In genomic region chr11:33065445-33066178, GRCh38 we compare ENCODE assay signal across 8 cellular contexts. TPM values are rescaled to one million over a fixed set of nuclear protein-coding genes. Genes with fewer than 3 reads are reported as not detected.
DNase-seq lines count a peak whose midpoint lies in the region; ATAC-seq and TF ChIP-seq lines count a peak whose summit lies in the region.

No MANE protein-coding gene starts in this region.

- H3K4me1 ChIP-seq in right cardiac atrium (ENCODE audit: control insufficient read depth, insufficient read depth, low read length) = peaks cover 1% of the 10 kb centered on the region
- H3K4me1 ChIP-seq in sigmoid colon = peaks cover 0 to 51% (median 47%) of the 10 kb centered on the region in 4 donors

- H3K36me3 ChIP-seq in sigmoid colon = peaks cover 12 to 52% (median 31%) of the 10 kb centered on the region in 4 donors

- DNase-seq in COLO668 (lab: John Stamatoyannopoulos, UW; ENCODE audit: unreplicated experiment) (peak; percentile 62), NB4 (ENCODE audit: low read depth) (peak; percentile 78), amniotic epithelial cell (ENCODE audit: low read depth) (peak; percentile 64), right cardiac atrium (peak; percentile 46 to 85 (median 81)), sigmoid colon (peak; percentile 82)
- peak; percentile 58 for DNase-seq in T-helper 2 cell treated with Interferon-gamma antibody and Interleukin-4, amounts not matched to agents 5 μg/mL and 100 μg/mL, for 36 hours (ENCODE audit: low spot score)

- H3K9me3 Mint-ChIP-seq in T-helper 2 cell treated with Interferon-gamma antibody and Interleukin-4, amounts not matched to agents 5 μg/mL and 100 μg/mL, for 36 hours = no peaks in the 10 kb centered on the region

- H3K36me3 Mint-ChIP-seq in T-helper 2 cell treated with Interferon-gamma antibody and Interleukin-4, amounts not matched to agents 5 μg/mL and 100 μg/mL, for 36 hours (ENCODE audit: low read depth) = peaks cover 22% of the 10 kb centered on the region

- peak; percentile 90 for TF ChIP-seq CTCF in NB4 (IDR thresholded peaks at IDR 0.05; ENCODE audit: low read depth, low read length)
- peak; percentile 49 to 92 (median 84) for TF ChIP-seq CTCF in sigmoid colon (IDR thresholded peaks at IDR 0.05)

- TF ChIP-seq POLR2A in NB4 (IDR thresholded peaks at IDR 0.05; ENCODE audit: extremely low read depth, insufficient read length) (no peak), sigmoid colon (IDR thresholded peaks at IDR 0.05) (no peak)

- no peak overlapping the region for H3K27ac Mint-ChIP-seq in T-helper 2 cell treated with Interferon-gamma antibody and Interleukin-4, amounts not matched to agents 5 μg/mL and 100 μg/mL, for 36 hours

- H3K4me1 Mint-ChIP-seq in T-helper 2 cell treated with Interferon-gamma antibody and Interleukin-4, amounts not matched to agents 5 μg/mL and 100 μg/mL, for 36 hours (ENCODE audit: low read depth) = peaks cover 21% of the 10 kb centered on the region

- no peak overlapping the region for H3K4me3 ChIP-seq in NB4 (ENCODE audit: low read depth, low read length)
- no peak overlapping the region for H3K4me3 ChIP-seq in right cardiac atrium (ENCODE audit: low read length)
- H3K4me3 ChIP-seq in sigmoid colon = no peak overlapping the region

- no peaks in the 10 kb centered on the region for H3K27me3 Mint-ChIP-seq in T-helper 2 cell treated with Interferon-gamma antibody and Interleukin-4, amounts not matched to agents 5 μg/mL and 100 μg/mL, for 36 hours (ENCODE audit: low read depth)

- ATAC-seq in GM21825 (IDR thresholded peaks at IDR 0.05; ENCODE audit: unreplicated experiment) (peak; percentile 46), right cardiac atrium (peak; percentile 76 to 87), GM18520 (IDR thresholded peaks at IDR 0.05; ENCODE audit: unreplicated experiment) (no peak)

- WGBS in right cardiac atrium = 69% methylated on average over 22 of the region's 22 CpGs
- WGBS in sigmoid colon, 2 donors = 52 to 65% methylated on average over 22 of the region's 22 CpGs

- no peaks in the 10 kb centered on the region for H3K9me3 ChIP-seq in right cardiac atrium (ENCODE audit: control insufficient read depth, low read length)
- no peaks in the 10 kb centered on the region for H3K9me3 ChIP-seq in sigmoid colon

- intact Hi-C loops in right cardiac atrium (cut with DNase I) (loop anchor here in 3 of 4 donors (5.0 kb wide), 2 partner anchors 103 to 108 kb away; no protein-coding TSS in a partner anchor), sigmoid colon (cut with DNase I) (loop anchor here (1.0 to 10.0 kb wide), 4 partner anchors 27 to 481 kb away; partner anchors contain the start of genes EIF3M and TCP11L1)

- TF ChIP-seq EP300 in sigmoid colon (IDR thresholded peaks at IDR 0.05) = no peak

- H3K27ac ChIP-seq in right cardiac atrium (ENCODE audit: low read length) = no peak overlapping the region
- peak overlapping the region in 1 of 4 donors; percentile 87 for H3K27ac ChIP-seq in sigmoid colon

- H3K4me3 Mint-ChIP-seq in T-helper 2 cell treated with Interferon-gamma antibody and Interleukin-4, amounts not matched to agents 5 μg/mL and 100 μg/mL, for 36 hours = no peak overlapping the region

- H3K27me3 ChIP-seq in right cardiac atrium (ENCODE audit: control insufficient read depth, insufficient read depth) (no peaks in the 10 kb centered on the region), sigmoid colon (no peaks in the 10 kb centered on the region)

RNA-seq across cellular contexts. Expression of gene TCP11L1, which starts 26.2 kb away (rescaled TPM):
- 1 to 10 TPM; 8.2 to 9.8 (median 8.8) TPM for total RNA-seq in right cardiac atrium
- 4.3 TPM for polyA plus RNA-seq in right cardiac atrium
- 10 to 100 TPM; 38.7 to 70.3 (median 42.7) TPM for total RNA-seq in sigmoid colon
- 1 to 10 TPM; 4.2 to 8.1 (median 7.7) TPM for polyA plus RNA-seq in sigmoid colon

RNA-seq across cellular contexts. Expression of gene DEPDC7, which starts 49.9 kb away (rescaled TPM):
- total RNA-seq in right cardiac atrium (1 to 10 TPM in 2 of 4 donors, under 1 TPM in 2; 0.62 to 1.1 (median 1.0) TPM), sigmoid colon (1 to 10 TPM; 2.0 to 7.5 (median 3.1) TPM)
- polyA plus RNA-seq in right cardiac atrium (0.75 TPM), sigmoid colon (1 to 10 TPM; 2.0 to 6.5 (median 6.0) TPM)
